In genomic region chr6:25590986-25591385, GRCh38 we compare ENCODE assay signal across 27 cellular contexts.
DNase-seq lines count a peak whose midpoint lies in the region.
"Had no signal": no experiment of that assay in that cellular context is flagged by ENCODE, and none has a peak within 500 bp of the region (broad histone marks: within the 10 kb centered on the region; RNA-seq: fewer than 3 reads in every experiment).

No MANE protein-coding gene starts in this region.

- H2BK120ac ChIP-seq in neuronal stem cell (ENCODE audit: low read depth, low read length) = no peak overlapping the region

- H3K27ac ChIP-seq in neuronal stem cell (replicated peaks; ENCODE audit: low read length) = no peak overlapping the region
- H3K27ac ChIP-seq: breast epithelium, epithelial cell of prostate, pancreas, thyroid gland had no signal

- H3K4me3 ChIP-seq in neuronal stem cell (ENCODE audit: low read length in 2 of 2) = no peak overlapping the region
- H3K4me3 ChIP-seq: breast epithelium, pancreas, thyroid gland had no signal

- H3K27me3 ChIP-seq in neuronal stem cell (ENCODE audit: control insufficient read depth in 3 of 3, insufficient read depth in 3 of 3, low read depth in 1 of 3, low read length in 3 of 3) = no peaks in the 10 kb centered on the region
- H3K27me3 ChIP-seq: breast epithelium, pancreas, thyroid gland had no signal

- no peaks in the 10 kb centered on the region for H3K79me1 ChIP-seq in neuronal stem cell (ENCODE audit: low read depth, low read length)

- H4K8ac ChIP-seq in neuronal stem cell (ENCODE audit: low read depth, low read length) = no peak overlapping the region

- H3K4ac ChIP-seq in neuronal stem cell (ENCODE audit: low read length) = no peak overlapping the region

- no peaks in the 10 kb centered on the region for H3K36me3 ChIP-seq in neuronal stem cell (replicated peaks in 1 of 2; ENCODE audit: control insufficient read depth in 2 of 2, insufficient read depth in 2 of 2, low read length in 2 of 2)
- H3K36me3 ChIP-seq: pancreas had no signal

- H2AK5ac ChIP-seq in neuronal stem cell (ENCODE audit: low read depth, low read length) = no peak overlapping the region

- no peak overlapping the region for H3K14ac ChIP-seq in neuronal stem cell (ENCODE audit: low read length)

- no peak overlapping the region for H3K18ac ChIP-seq in neuronal stem cell (ENCODE audit: low read length)

- no CpG with 5 or more reads among the region's 5 CpGs for WGBS in neuronal stem cell (ENCODE audit: extremely low coverage in 2 of 2, insufficient read length in 2 of 2, insufficient replicate concordance in 1 of 2), 2 donors

- peak overlapping the region; percentile 30 for H2AFZ ChIP-seq in neuronal stem cell (ENCODE audit: low read length)

- H2BK15ac ChIP-seq in neuronal stem cell (ENCODE audit: low read length) = no peak overlapping the region

- no peak overlapping the region for H2BK5ac ChIP-seq in neuronal stem cell (ENCODE audit: low read length)

- no peak overlapping the region for H3K4me2 ChIP-seq in neuronal stem cell (ENCODE audit: insufficient read depth, low read length, poor library complexity, severe bottlenecking)

- H3K9me3 ChIP-seq in neuronal stem cell (replicated peaks in 1 of 2; ENCODE audit: control insufficient read depth in 2 of 2, insufficient read depth in 1 of 2, low read depth in 1 of 2, low read length in 2 of 2) = no peaks in the 10 kb centered on the region
- H3K9me3 ChIP-seq: breast epithelium, pancreas, thyroid gland had no signal

- no peak overlapping the region for H4K91ac ChIP-seq in neuronal stem cell (ENCODE audit: low read depth, low read length, poor library complexity)

- peaks cover 0 to 14% of the 10 kb centered on the region in 2 donors for H3K4me1 ChIP-seq in neuronal stem cell (ENCODE audit: control insufficient read depth in 2 of 2, insufficient read depth in 1 of 2, low read depth in 1 of 2, low read length in 2 of 2)
- H3K4me1 ChIP-seq: breast epithelium, thyroid gland had no signal

- no peak overlapping the region for H3K23ac ChIP-seq in neuronal stem cell (ENCODE audit: low read depth, low read length, poor library complexity)

- H3K9ac ChIP-seq in neuronal stem cell (ENCODE audit: low read depth, low read length, poor library complexity) = no peak overlapping the region

- no peak overlapping the region for H2BK12ac ChIP-seq in neuronal stem cell (ENCODE audit: low read length)

- DNase-seq in NCI-H2029 (lab: John Stamatoyannopoulos, UW) (peak; percentile 39), NCI-H2029 treated with DMSO at 0.1 percent for 48 hours (lab: John Stamatoyannopoulos, UW) (no peak), NCI-H2171 (lab: John Stamatoyannopoulos, UW) (peak; percentile 45), SHP77 treated with DMSO at 0.1 percent for 48 hours (lab: John Stamatoyannopoulos, UW) (peak; percentile 81), neuronal stem cell (ENCODE audit: low spot score) (no peak), NCI-H510A treated with DMSO at 0.1 percent for 48 hours (lab: John Stamatoyannopoulos, UW) (no peak), NCI-H1436 (lab: John Stamatoyannopoulos, UW) (no peak), RPMI8226 (no peak)
- DNase-seq: 8988T; activated B cell treated with CpG ODN at 0.5 μM for 24 hours; activated CD4-positive, alpha-beta T cell treated with anti-CD3 and anti-CD28 coated beads, Interleukin-2, amount 50 U/mL, for 4 hours; activated naive CD4-positive, alpha-beta T cell treated with anti-CD3 and anti-CD28 coated beads for 36 hours; CD8-positive, alpha-beta T cell; DMS153; effector CD4-positive, alpha-beta T cell; GOT3; head of caudate nucleus; kidney; nephron progenitor cell; NK-92 treated with Interleukin-12 subunit alpha and Interleukin-12 subunit beta, amount 100 ng/mL, for 24 hours; PC-3; small intestine; stimulated activated naive CD8-positive, alpha-beta T cell treated with anti-CD3 and anti-CD28 coated beads, Interleukin-15, amount 100 ng/mL, for 72 hours; thyroid gland had no signal

Comparison
In these comparisons a context has a peak if more than half of its experiments do, and no peak if none do; other contexts are left out.
1. DNase-seq: peak in NCI-H2029 (single experiment), NCI-H2171 (single experiment) and SHP77 treated with DMSO at 0.1 percent for 48 hours (single experiment); none in NCI-H2029 treated with DMSO at 0.1 percent for 48 hours (single experiment), neuronal stem cell (single experiment), NCI-H510A treated with DMSO at 0.1 percent for 48 hours (single experiment), NCI-H1436 (single experiment) and RPMI8226 (single experiment).